ENCODE assay signal across 2 cellular contexts in the genomic region with DNA sequence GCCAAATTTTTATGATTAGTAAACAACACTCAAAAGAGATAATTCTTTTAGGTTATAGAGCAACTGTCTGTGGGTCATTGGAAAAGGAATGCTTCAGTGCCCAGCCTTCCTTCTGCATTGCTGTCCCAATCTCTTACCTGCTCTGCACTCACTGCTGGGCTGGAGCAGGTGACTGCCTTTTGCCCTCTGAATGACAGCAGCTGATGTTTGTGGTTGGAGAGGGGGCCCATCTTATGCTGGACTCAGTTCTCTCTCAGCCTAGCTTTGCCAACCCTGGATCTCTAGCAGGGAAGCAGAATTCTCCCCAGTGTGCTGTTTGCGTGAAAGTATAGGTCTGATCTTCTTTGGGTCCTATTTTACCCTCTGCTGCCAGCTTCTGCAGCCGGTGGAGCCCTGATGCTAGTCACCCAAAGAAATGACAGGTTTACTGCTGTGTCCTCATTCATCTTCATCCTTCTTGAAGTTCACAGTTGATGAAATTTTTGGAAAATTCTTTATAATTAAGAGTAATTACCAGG.
TF ChIP-seq lines count a peak whose summit lies in the region.

No MANE protein-coding gene starts in this region.

TF ChIP-seq in HEK293, 187 proteins besides CTCF, POLR2A, EP300 and RAD21:
- TF ChIP-seq, protein P1, sequence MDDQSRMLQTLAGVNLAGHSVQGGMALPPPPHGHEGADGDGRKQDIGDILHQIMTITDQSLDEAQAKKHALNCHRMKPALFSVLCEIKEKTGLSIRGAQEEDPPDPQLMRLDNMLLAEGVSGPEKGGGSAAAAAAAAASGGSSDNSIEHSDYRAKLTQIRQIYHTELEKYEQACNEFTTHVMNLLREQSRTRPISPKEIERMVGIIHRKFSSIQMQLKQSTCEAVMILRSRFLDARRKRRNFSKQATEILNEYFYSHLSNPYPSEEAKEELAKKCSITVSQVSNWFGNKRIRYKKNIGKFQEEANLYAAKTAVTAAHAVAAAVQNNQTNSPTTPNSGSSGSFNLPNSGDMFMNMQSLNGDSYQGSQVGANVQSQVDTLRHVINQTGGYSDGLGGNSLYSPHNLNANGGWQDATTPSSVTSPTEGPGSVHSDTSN (CRISPR knock-in tag; IDR thresholded peaks at IDR 0.05) = no peak
- TF ChIP-seq, protein P2, sequence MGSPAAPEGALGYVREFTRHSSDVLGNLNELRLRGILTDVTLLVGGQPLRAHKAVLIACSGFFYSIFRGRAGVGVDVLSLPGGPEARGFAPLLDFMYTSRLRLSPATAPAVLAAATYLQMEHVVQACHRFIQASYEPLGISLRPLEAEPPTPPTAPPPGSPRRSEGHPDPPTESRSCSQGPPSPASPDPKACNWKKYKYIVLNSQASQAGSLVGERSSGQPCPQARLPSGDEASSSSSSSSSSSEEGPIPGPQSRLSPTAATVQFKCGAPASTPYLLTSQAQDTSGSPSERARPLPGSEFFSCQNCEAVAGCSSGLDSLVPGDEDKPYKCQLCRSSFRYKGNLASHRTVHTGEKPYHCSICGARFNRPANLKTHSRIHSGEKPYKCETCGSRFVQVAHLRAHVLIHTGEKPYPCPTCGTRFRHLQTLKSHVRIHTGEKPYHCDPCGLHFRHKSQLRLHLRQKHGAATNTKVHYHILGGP (tag by site-specific recombination; IDR thresholded peaks at IDR 0.05) = no peak
- TF ChIP-seq ZNF600 (tag by site-specific recombination; IDR thresholded peaks at IDR 0.05) (peak; percentile 55; the same call in 1 of the 2 replicates), ZNF677 (tag by site-specific recombination; IDR thresholded peaks at IDR 0.05) (peak; percentile 98), ZBTB17 (tag by site-specific recombination; IDR thresholded peaks at IDR 0.05) (0 out of 2 replicates have a peak, but pooled peaks have one; percentile 18)

TF ChIP-seq in K562, 482 proteins besides CTCF, POLR2A, EP300 and RAD21 (continued from another document):
- no peak for TF ChIP-seq SMC3 (conservative IDR thresholded peaks at IDR 0.05; ENCODE audit: insufficient read depth, low read depth, low read length)
- no peak for TF ChIP-seq MEF2A (IDR thresholded peaks at IDR 0.05; ENCODE audit: control insufficient read depth, low read depth, low read length)
- TF ChIP-seq ZFPM2 (CRISPR knock-in tag; IDR thresholded peaks at IDR 0.05) = no peak
- TF ChIP-seq KAT2B (IDR thresholded peaks at IDR 0.05; ENCODE audit: low read depth, low read length) = no peak
